Comparison of ENCODE assay signal across 2 cellular contexts in the genomic region with DNA sequence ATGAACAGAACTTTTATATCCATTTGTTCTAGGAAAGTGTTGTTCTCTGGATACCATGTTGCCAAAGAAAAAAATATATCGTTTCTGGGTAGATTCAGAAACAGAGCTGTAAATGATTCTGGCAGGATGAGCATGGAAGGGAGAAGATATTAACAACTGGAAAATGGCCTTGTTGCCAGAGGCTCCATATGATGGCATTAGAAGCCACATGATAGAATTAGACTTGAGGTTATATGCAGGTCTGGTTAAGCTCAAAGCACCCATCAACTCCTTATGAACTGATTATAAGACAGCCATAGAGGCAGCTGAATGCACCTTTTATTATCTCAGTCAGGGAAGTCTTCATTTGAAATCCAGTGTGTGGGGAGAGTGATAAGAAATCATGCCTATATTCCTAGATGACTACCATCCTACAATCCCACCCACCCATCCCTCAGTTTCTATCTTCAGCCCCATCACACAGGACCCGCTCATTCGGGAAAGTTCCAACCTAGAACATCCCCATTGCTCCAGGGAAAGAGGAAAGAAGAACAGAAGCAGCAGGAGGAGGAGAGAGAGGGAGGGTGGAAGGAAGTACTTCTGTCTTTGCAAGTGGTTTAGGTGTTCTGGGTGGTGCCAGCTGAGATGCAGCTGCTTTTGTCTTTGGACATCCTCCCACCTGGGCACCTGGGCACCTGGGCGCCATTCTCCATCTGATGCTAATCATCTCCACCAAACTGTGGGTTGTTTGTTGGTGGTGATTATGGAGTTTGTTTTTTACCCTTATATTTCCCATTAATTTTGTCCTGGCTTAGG.
TF ChIP-seq lines count a peak whose summit lies in the region.

No MANE protein-coding gene starts in this region.

TF ChIP-seq in IMR-90, 13 proteins besides CTCF, POLR2A, EP300 and RAD21:
- TF ChIP-seq MXI1 (IDR thresholded peaks at IDR 0.05; ENCODE audit: borderline replicate concordance, low read depth, low read length): no peak
- TF ChIP-seq BHLHE40 (IDR thresholded peaks at IDR 0.05; ENCODE audit: low read depth, low read length): no peak
- no peak for TF ChIP-seq RFX5 (IDR thresholded peaks at IDR 0.05; ENCODE audit: low read depth, low read length)
- TF ChIP-seq, protein P1, sequence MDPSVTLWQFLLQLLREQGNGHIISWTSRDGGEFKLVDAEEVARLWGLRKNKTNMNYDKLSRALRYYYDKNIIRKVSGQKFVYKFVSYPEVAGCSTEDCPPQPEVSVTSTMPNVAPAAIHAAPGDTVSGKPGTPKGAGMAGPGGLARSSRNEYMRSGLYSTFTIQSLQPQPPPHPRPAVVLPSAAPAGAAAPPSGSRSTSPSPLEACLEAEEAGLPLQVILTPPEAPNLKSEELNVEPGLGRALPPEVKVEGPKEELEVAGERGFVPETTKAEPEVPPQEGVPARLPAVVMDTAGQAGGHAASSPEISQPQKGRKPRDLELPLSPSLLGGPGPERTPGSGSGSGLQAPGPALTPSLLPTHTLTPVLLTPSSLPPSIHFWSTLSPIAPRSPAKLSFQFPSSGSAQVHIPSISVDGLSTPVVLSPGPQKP (IDR thresholded peaks at IDR 0.05; ENCODE audit: borderline replicate concordance, low read depth, low read length): no peak
- TF ChIP-seq, protein P2, sequence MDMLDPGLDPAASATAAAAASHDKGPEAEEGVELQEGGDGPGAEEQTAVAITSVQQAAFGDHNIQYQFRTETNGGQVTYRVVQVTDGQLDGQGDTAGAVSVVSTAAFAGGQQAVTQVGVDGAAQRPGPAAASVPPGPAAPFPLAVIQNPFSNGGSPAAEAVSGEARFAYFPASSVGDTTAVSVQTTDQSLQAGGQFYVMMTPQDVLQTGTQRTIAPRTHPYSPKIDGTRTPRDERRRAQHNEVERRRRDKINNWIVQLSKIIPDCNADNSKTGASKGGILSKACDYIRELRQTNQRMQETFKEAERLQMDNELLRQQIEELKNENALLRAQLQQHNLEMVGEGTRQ (IDR thresholded peaks at IDR 0.05; ENCODE audit: low read depth, low read length): no peak

TF ChIP-seq in SK-N-SH, 30 proteins besides CTCF, POLR2A, EP300 and RAD21:
- TF ChIP-seq, protein P3, sequence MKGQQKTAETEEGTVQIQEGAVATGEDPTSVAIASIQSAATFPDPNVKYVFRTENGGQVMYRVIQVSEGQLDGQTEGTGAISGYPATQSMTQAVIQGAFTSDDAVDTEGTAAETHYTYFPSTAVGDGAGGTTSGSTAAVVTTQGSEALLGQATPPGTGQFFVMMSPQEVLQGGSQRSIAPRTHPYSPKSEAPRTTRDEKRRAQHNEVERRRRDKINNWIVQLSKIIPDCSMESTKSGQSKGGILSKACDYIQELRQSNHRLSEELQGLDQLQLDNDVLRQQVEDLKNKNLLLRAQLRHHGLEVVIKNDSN (IDR thresholded peaks at IDR 0.05; ENCODE audit: borderline replicate concordance, low read depth): no peak
- TF ChIP-seq FOXM1 (IDR thresholded peaks at IDR 0.05; ENCODE audit: low read depth): no peak
- no peak for TF ChIP-seq ELF1 (IDR thresholded peaks at IDR 0.05)
- TF ChIP-seq, protein P2 (IDR thresholded peaks at IDR 0.05; ENCODE audit: borderline replicate concordance, low read depth, low read length): no peak
- TF ChIP-seq RXRA (IDR thresholded peaks at IDR 0.05; ENCODE audit: borderline replicate concordance, low read depth): no peak
- peak; percentile 71 for TF ChIP-seq TCF12 (IDR thresholded peaks at IDR 0.05)
- TF ChIP-seq, protein P4, sequence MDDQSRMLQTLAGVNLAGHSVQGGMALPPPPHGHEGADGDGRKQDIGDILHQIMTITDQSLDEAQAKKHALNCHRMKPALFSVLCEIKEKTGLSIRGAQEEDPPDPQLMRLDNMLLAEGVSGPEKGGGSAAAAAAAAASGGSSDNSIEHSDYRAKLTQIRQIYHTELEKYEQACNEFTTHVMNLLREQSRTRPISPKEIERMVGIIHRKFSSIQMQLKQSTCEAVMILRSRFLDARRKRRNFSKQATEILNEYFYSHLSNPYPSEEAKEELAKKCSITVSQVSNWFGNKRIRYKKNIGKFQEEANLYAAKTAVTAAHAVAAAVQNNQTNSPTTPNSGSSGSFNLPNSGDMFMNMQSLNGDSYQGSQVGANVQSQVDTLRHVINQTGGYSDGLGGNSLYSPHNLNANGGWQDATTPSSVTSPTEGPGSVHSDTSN (IDR thresholded peaks at IDR 0.05): peak; percentile 48
- TF ChIP-seq RCOR1 (IDR thresholded peaks at IDR 0.05; ENCODE audit: low read length): peak; percentile 96
- TF ChIP-seq RFX5 (IDR thresholded peaks at IDR 0.05; ENCODE audit: low read length): peak; percentile 65; the same call in 1 of the 2 replicates
- TF ChIP-seq TEAD4 (IDR thresholded peaks at IDR 0.05; ENCODE audit: borderline replicate concordance, insufficient read depth): 0 out of 2 replicates have a peak, but pooled peaks have one; percentile 11
- peak; percentile 84 for TF ChIP-seq FOXJ3 (CRISPR knock-in tag; IDR thresholded peaks at IDR 0.05)
- peak; percentile 95 for TF ChIP-seq GATA2 (CRISPR knock-in tag; IDR thresholded peaks at IDR 0.05)
- peak; percentile 35; the same call in 1 of the 2 replicates for TF ChIP-seq MXI1 (IDR thresholded peaks at IDR 0.05; ENCODE audit: low read depth, low read length)
- peak; percentile 88 for TF ChIP-seq CHD2 (IDR thresholded peaks at IDR 0.05; ENCODE audit: low read length, partially characterized antibody)
- peak; percentile 63; the same call in 1 of the 2 replicates for TF ChIP-seq POLR2AphosphoS5 (IDR thresholded peaks at IDR 0.05; ENCODE audit: low read depth, low read length)
